Comparison of ENCODE assay signal across 1 cellular context in the genomic region with DNA sequence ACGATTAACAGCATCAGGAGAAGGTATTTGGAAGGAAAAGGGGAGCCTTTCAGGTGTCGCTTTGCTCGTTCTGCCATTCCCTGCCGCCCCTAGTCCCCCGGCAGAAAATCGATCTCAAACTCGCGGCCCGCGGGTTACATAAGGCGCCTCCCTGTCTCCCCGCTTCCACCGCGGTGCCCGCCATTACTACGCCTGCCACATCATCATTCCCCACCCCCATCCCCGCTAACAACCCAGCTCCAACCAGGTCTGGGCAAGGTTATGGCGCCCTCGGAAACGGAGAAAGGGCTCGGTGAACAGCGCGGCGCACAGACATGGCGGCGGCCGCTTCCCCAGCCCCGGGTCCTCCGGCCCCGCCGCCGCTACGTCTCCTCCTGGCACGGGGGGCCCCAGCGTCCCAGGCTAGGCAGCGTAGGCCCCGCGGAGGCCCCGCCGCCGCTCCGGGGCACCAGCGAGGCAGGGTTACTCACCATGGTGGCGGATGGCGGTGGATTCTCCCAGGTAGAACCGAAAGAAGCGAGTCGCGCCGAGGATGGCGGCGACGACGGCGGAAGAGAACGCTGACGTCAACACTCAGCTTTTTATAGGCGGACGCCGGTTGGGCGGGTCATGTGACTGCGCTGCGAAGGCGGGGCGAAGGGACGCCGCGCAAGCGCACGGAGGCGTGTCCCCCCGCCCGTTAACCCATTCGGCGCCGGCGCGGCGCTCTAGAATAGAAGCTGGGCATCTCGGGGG.
TF ChIP-seq lines count a peak whose summit lies in the region.

A gene (minus strand): TSS at position 556 of the 735 bp plus-strand sequence. CDS start 83 bp downstream, at position 473.

TF ChIP-seq in HEK293, 187 proteins besides CTCF, POLR2A, EP300 and RAD21 (continued from another document and continues in another):
- TF ChIP-seq ZBTB1 (tag by site-specific recombination; IDR thresholded peaks at IDR 0.05) (0 out of 2 replicates have a peak, but pooled peaks have one; percentile 23), SP7 (tag by site-specific recombination; IDR thresholded peaks at IDR 0.05) (peak; percentile 88; the same call in 1 of the 2 replicates), ZNF341 (tag by site-specific recombination; IDR thresholded peaks at IDR 0.05; ENCODE audit: low read depth) (no peak), ZNF501 (tag by site-specific recombination; IDR thresholded peaks at IDR 0.05) (peak; percentile 71; the same call in 1 of the 2 replicates), ZNF366 (tag by site-specific recombination; conservative IDR thresholded peaks at IDR 0.05) (no peak), ZNF76 (tag by site-specific recombination; IDR thresholded peaks at IDR 0.05; ENCODE audit: borderline replicate concordance, low read depth) (peak; percentile 64), ZNF184 (tag by site-specific recombination; IDR thresholded peaks at IDR 0.05) (no peak), ZNF394 (tag by site-specific recombination; IDR thresholded peaks at IDR 0.05; ENCODE audit: borderline replicate concordance) (peak; percentile 73; the same call in 1 of the 2 replicates), ZBTB21 (tag by site-specific recombination; IDR thresholded peaks at IDR 0.05) (peak; percentile 63; the same call in 1 of the 2 replicates), YY1 (tag by site-specific recombination; IDR thresholded peaks at IDR 0.05) (peak; percentile 94), ZNF549 (tag by site-specific recombination; IDR thresholded peaks at IDR 0.05) (no peak), MEIS1 (CRISPR knock-in tag; IDR thresholded peaks at IDR 0.05; ENCODE audit: borderline replicate concordance) (no peak), KLF9 (tag by site-specific recombination; IDR thresholded peaks at IDR 0.05; ENCODE audit: low read depth) (peak; percentile 86; the same call in 1 of the 2 replicates), ZNF324 (tag by site-specific recombination; IDR thresholded peaks at IDR 0.05) (peak; percentile 39; the same call in 1 of the 2 replicates), EGR2 (tag by site-specific recombination; IDR thresholded peaks at IDR 0.05; ENCODE audit: low read depth) (peak; percentile 58; the same call in 1 of the 2 replicates), ZSCAN16 (tag by site-specific recombination; IDR thresholded peaks at IDR 0.05) (0 out of 2 replicates have a peak, but pooled peaks have one; percentile 57), ZBTB7A (tag by site-specific recombination; IDR thresholded peaks at IDR 0.05; ENCODE audit: low read depth) (no peak; the same call in 1 of the 2 replicates), GLIS2 (tag by site-specific recombination; IDR thresholded peaks at IDR 0.05) (no peak), ZFHX2 (tag by site-specific recombination; conservative IDR thresholded peaks at IDR 0.05) (peak; percentile 73), ZNF768 (tag by site-specific recombination; IDR thresholded peaks at IDR 0.05) (no peak), ZNF10 (tag by site-specific recombination; IDR thresholded peaks at IDR 0.05) (peak; percentile 51; the same call in 1 of the 2 replicates), ZBTB8A (tag by site-specific recombination; IDR thresholded peaks at IDR 0.05) (peak; percentile 57), ZNF391 (tag by site-specific recombination; IDR thresholded peaks at IDR 0.05; ENCODE audit: borderline replicate concordance, low read depth) (0 out of 2 replicates have a peak, but pooled peaks have one; percentile 92), ZNF610 (tag by site-specific recombination; IDR thresholded peaks at IDR 0.05; ENCODE audit: borderline replicate concordance) (peak; percentile 11; the same call in 1 of the 2 replicates), ZFP37 (tag by site-specific recombination; IDR thresholded peaks at IDR 0.05) (peak; percentile 90), ZNF146 (tag by site-specific recombination; IDR thresholded peaks at IDR 0.05) (peak; percentile 3; the same call in 1 of the 2 replicates), SP3 (tag by site-specific recombination; IDR thresholded peaks at IDR 0.05) (peak; percentile 89), KLF8 (tag by site-specific recombination; IDR thresholded peaks at IDR 0.05) (peak; percentile 87), ZNF214 (tag by site-specific recombination; IDR thresholded peaks at IDR 0.05; ENCODE audit: borderline replicate concordance) (no peak), ZBTB17 (tag by site-specific recombination; IDR thresholded peaks at IDR 0.05) (peak; percentile 21; the same call in 1 of the 2 replicates), ZNF266 (tag by site-specific recombination; IDR thresholded peaks at IDR 0.05; ENCODE audit: low read depth) (0 out of 2 replicates have a peak, but pooled peaks have one; percentile 15), ZNF624 (tag by site-specific recombination; IDR thresholded peaks at IDR 0.05) (no peak), ZNF2 (tag by site-specific recombination; IDR thresholded peaks at IDR 0.05) (peak; percentile 87), ZNF423 (tag by site-specific recombination; IDR thresholded peaks at IDR 0.05) (no peak), ZNF785 (tag by site-specific recombination; IDR thresholded peaks at IDR 0.05) (peak; percentile 73), ZEB2 (tag by site-specific recombination; IDR thresholded peaks at IDR 0.05) (peak; percentile 11)
- TF ChIP-seq, protein P1, sequence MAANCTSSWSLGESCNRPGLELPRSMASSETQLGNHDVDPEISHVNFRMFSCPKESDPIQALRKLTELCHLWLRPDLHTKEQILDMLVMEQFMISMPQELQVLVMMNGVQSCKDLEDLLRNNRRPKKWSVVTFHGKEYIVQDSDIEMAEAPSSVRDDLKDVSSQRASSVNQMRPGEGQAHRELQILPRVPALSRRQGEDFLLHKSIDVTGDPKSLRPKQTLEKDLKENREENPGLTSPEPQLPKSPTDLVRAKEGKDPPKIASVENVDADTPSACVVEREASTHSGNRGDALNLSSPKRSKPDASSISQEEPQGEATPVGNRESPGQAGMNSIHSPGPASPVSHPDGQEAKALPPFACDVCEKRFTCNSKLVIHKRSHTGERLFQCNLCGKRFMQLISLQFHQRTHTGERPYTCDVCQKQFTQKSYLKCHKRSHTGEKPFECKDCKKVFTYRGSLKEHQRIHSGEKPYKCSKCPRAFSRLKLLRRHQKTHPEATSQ (tag by site-specific recombination; IDR thresholded peaks at IDR 0.05) = 0 out of 2 replicates have a peak, but pooled peaks have one; percentile 52
- TF ChIP-seq, protein P2, sequence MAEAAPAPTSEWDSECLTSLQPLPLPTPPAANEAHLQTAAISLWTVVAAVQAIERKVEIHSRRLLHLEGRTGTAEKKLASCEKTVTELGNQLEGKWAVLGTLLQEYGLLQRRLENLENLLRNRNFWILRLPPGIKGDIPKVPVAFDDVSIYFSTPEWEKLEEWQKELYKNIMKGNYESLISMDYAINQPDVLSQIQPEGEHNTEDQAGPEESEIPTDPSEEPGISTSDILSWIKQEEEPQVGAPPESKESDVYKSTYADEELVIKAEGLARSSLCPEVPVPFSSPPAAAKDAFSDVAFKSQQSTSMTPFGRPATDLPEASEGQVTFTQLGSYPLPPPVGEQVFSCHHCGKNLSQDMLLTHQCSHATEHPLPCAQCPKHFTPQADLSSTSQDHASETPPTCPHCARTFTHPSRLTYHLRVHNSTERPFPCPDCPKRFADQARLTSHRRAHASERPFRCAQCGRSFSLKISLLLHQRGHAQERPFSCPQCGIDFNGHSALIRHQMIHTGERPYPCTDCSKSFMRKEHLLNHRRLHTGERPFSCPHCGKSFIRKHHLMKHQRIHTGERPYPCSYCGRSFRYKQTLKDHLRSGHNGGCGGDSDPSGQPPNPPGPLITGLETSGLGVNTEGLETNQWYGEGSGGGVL (tag by site-specific recombination; IDR thresholded peaks at IDR 0.05) = peak; percentile 46
- TF ChIP-seq, protein P3, sequence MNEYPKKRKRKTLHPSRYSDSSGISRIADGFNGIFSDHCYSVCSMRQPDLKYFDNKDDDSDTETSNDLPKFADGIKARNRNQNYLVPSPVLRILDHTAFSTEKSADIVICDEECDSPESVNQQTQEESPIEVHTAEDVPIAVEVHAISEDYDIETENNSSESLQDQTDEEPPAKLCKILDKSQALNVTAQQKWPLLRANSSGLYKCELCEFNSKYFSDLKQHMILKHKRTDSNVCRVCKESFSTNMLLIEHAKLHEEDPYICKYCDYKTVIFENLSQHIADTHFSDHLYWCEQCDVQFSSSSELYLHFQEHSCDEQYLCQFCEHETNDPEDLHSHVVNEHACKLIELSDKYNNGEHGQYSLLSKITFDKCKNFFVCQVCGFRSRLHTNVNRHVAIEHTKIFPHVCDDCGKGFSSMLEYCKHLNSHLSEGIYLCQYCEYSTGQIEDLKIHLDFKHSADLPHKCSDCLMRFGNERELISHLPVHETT (tag by site-specific recombination; IDR thresholded peaks at IDR 0.05) = 0 out of 2 replicates have a peak, but pooled peaks have one; percentile 42
- TF ChIP-seq, protein P4, sequence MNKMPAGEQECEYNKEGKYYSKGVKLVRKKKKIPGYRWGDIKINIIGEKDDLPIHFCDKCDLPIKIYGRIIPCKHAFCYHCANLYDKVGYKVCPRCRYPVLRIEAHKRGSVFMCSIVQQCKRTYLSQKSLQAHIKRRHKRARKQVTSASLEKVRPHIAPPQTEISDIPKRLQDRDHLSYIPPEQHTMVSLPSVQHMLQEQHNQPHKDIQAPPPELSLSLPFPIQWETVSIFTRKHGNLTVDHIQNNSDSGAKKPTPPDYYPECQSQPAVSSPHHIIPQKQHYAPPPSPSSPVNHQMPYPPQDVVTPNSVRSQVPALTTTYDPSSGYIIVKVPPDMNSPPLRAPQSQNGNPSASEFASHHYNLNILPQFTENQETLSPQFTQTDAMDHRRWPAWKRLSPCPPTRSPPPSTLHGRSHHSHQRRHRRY (tag by site-specific recombination; IDR thresholded peaks at IDR 0.05) = no peak
- TF ChIP-seq, protein P5, sequence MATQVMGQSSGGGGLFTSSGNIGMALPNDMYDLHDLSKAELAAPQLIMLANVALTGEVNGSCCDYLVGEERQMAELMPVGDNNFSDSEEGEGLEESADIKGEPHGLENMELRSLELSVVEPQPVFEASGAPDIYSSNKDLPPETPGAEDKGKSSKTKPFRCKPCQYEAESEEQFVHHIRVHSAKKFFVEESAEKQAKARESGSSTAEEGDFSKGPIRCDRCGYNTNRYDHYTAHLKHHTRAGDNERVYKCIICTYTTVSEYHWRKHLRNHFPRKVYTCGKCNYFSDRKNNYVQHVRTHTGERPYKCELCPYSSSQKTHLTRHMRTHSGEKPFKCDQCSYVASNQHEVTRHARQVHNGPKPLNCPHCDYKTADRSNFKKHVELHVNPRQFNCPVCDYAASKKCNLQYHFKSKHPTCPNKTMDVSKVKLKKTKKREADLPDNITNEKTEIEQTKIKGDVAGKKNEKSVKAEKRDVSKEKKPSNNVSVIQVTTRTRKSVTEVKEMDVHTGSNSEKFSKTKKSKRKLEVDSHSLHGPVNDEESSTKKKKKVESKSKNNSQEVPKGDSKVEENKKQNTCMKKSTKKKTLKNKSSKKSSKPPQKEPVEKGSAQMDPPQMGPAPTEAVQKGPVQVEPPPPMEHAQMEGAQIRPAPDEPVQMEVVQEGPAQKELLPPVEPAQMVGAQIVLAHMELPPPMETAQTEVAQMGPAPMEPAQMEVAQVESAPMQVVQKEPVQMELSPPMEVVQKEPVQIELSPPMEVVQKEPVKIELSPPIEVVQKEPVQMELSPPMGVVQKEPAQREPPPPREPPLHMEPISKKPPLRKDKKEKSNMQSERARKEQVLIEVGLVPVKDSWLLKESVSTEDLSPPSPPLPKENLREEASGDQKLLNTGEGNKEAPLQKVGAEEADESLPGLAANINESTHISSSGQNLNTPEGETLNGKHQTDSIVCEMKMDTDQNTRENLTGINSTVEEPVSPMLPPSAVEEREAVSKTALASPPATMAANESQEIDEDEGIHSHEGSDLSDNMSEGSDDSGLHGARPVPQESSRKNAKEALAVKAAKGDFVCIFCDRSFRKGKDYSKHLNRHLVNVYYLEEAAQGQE (tag by site-specific recombination; IDR thresholded peaks at IDR 0.05) = 0 out of 2 replicates have a peak, but pooled peaks have one; percentile 43
- TF ChIP-seq, protein P6, sequence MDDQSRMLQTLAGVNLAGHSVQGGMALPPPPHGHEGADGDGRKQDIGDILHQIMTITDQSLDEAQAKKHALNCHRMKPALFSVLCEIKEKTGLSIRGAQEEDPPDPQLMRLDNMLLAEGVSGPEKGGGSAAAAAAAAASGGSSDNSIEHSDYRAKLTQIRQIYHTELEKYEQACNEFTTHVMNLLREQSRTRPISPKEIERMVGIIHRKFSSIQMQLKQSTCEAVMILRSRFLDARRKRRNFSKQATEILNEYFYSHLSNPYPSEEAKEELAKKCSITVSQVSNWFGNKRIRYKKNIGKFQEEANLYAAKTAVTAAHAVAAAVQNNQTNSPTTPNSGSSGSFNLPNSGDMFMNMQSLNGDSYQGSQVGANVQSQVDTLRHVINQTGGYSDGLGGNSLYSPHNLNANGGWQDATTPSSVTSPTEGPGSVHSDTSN (CRISPR knock-in tag; IDR thresholded peaks at IDR 0.05) = peak; percentile 79; the same call in 1 of the 2 replicates
- TF ChIP-seq, protein P7, sequence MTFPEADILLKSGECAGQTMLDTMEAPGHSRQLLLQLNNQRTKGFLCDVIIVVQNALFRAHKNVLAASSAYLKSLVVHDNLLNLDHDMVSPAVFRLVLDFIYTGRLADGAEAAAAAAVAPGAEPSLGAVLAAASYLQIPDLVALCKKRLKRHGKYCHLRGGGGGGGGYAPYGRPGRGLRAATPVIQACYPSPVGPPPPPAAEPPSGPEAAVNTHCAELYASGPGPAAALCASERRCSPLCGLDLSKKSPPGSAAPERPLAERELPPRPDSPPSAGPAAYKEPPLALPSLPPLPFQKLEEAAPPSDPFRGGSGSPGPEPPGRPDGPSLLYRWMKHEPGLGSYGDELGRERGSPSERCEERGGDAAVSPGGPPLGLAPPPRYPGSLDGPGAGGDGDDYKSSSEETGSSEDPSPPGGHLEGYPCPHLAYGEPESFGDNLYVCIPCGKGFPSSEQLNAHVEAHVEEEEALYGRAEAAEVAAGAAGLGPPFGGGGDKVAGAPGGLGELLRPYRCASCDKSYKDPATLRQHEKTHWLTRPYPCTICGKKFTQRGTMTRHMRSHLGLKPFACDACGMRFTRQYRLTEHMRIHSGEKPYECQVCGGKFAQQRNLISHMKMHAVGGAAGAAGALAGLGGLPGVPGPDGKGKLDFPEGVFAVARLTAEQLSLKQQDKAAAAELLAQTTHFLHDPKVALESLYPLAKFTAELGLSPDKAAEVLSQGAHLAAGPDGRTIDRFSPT (tag by site-specific recombination; IDR thresholded peaks at IDR 0.05) = no peak
- TF ChIP-seq, protein P8, sequence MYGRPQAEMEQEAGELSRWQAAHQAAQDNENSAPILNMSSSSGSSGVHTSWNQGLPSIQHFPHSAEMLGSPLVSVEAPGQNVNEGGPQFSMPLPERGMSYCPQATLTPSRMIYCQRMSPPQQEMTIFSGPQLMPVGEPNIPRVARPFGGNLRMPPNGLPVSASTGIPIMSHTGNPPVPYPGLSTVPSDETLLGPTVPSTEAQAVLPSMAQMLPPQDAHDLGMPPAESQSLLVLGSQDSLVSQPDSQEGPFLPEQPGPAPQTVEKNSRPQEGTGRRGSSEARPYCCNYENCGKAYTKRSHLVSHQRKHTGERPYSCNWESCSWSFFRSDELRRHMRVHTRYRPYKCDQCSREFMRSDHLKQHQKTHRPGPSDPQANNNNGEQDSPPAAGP (tag by site-specific recombination; IDR thresholded peaks at IDR 0.05) = peak; percentile 93
- TF ChIP-seq, protein P9, sequence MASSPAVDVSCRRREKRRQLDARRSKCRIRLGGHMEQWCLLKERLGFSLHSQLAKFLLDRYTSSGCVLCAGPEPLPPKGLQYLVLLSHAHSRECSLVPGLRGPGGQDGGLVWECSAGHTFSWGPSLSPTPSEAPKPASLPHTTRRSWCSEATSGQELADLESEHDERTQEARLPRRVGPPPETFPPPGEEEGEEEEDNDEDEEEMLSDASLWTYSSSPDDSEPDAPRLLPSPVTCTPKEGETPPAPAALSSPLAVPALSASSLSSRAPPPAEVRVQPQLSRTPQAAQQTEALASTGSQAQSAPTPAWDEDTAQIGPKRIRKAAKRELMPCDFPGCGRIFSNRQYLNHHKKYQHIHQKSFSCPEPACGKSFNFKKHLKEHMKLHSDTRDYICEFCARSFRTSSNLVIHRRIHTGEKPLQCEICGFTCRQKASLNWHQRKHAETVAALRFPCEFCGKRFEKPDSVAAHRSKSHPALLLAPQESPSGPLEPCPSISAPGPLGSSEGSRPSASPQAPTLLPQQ (tag by site-specific recombination; IDR thresholded peaks at IDR 0.05) = peak; percentile 80; the same call in 1 of the 2 replicates
